ENCODE assay signal across 20 cellular contexts in the genomic region with DNA sequence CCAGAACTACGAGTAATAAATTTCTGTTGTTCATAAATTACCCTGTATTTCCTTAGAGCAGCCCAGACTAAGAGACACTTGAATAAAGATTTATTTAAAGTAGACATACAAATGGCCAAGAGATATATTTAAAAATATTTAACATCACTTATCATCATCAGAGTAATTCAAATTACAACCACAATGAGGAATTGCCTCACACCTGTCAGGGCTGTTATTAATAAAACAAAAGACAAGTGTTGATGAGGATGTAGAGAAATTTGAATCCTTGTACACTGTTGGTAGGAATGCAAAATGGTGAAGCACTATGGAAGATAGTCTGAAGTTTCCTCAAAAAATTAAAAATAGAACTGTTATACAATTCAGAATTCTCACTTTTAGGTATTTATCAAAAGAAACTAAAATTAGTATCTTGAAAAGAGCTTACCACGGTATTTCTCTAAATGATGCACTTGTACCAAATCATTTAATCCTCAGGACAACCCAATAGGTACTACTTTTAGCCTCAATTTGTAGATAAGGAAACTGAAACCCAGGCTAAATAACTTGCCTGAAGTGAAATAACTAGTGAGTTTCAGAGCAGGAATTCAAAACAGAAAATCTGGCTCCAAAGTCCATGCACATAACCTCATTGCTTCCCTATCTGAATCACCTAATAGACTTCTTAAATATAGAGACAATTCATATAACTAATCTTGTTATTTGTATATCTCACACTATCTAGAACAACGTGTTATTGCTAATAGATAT.
"Had no signal": no experiment of that assay in that cellular context is flagged by ENCODE, and none has a peak within 500 bp of the region (broad histone marks: within the 10 kb centered on the region; RNA-seq: fewer than 3 reads in every experiment).

No MANE protein-coding gene starts in this region.

- H3K36me3 ChIP-seq: lower lobe of right lung, ovary, uterus had no signal

- H3K27me3 ChIP-seq: body of pancreas, ovary, tibial artery, uterus had no signal

- DNase-seq: activated CD4-positive, alpha-beta memory T cell treated with anti-CD3 and anti-CD28 coated beads for 36 hours; activated CD4-positive, alpha-beta T cell treated with anti-CD3 and anti-CD28 coated beads for 1 hour; activated CD8-positive, alpha-beta memory T cell treated with anti-CD3 and anti-CD28 coated beads, Interleukin-2, amount 10 ng/mL, durations not matched to agents 7 days and 5 days; activated effector memory CD4-positive, alpha-beta T cell treated with Interleukin-2 at 50 U/mL for 16 hours; activated naive CD4-positive, alpha-beta T cell treated with anti-CD3 and anti-CD28 coated beads, Interleukin-2, amount 50 U/mL, for 16 hours; activated T-cell treated with anti-CD3 and anti-CD28 coated beads, Interleukin-2, amount 50 U/mL, for 24 hours; amniotic stem cell; body of pancreas; caudate nucleus; erythroblast; hypothalamus; lower lobe of right lung; naive B cell; ovary; T-helper 1 cell; T1000; tibial artery; uterus had no signal

- ATAC-seq: activated CD8-positive, alpha-beta memory T cell treated with anti-CD3 and anti-CD28 coated beads, Interleukin-2, amount 10 ng/mL, durations not matched to agents 7 days and 5 days; body of pancreas; lower lobe of right lung; stimulated activated memory B cell treated with anti-CD40 and anti-IgM and Interleukin-4, amounts not matched to agents 10 μg/mL and 1 μg/mL and 100 μg/mL, for 72 hours had no signal

- H3K4me1 ChIP-seq: lower lobe of right lung, tibial artery, uterus had no signal

- H3K27ac ChIP-seq: body of pancreas, lower lobe of right lung, ovary, tibial artery, uterus had no signal

- H3K4me3 ChIP-seq: body of pancreas, lower lobe of right lung, ovary, tibial artery, uterus had no signal

- H3K9me3 ChIP-seq: body of pancreas, lower lobe of right lung, ovary, tibial artery, uterus had no signal

- FAIRE-seq: colon had no signal
